In genomic region chr12:49050507-49051372, GRCh38 we compare ENCODE assay signal across 20 cellular contexts. TPM values are rescaled to one million over a fixed set of nuclear protein-coding genes. Genes with fewer than 3 reads are reported as not detected.
"Had no signal": no experiment of that assay in that cellular context is flagged by ENCODE, and none has a peak within 500 bp of the region (broad histone marks: within the 10 kb centered on the region; RNA-seq: fewer than 3 reads in every experiment).

No MANE protein-coding gene starts in this region.

- H3K36me3 ChIP-seq: neural progenitor cell had no signal

- H3K4me1 ChIP-seq: neural progenitor cell had no signal

- H3K4me3 Mint-ChIP-seq: activated CD4-positive, alpha-beta T cell treated with anti-CD3 and anti-CD28 coated beads for 36 hours; activated naive CD8-positive, alpha-beta T cell; activated T-helper 1 cell treated with anti-CD3 and anti-CD28 coated beads, Interleukin-12 subunit alpha, Interleukin-12 subunit beta, Interleukin-2, Interleukin-4 antibody, amounts not matched to agents 30 ng/mL and 10 ng/mL and 1 ng/mL, durations not matched to agents 14 hours and 24 hours and 36 hours; stimulated activated memory B cell treated with anti-CD40 and anti-IgM and Interleukin-4, amounts not matched to agents 10 μg/mL and 1 μg/mL and 100 μg/mL, for 72 hours; T-helper 2 cell treated with Interferon-gamma antibody and Interleukin-4, amounts not matched to agents 5 μg/mL and 100 μg/mL, for 36 hours; WTC11 had no signal

- H3K27ac Mint-ChIP-seq: activated CD4-positive, alpha-beta T cell treated with anti-CD3 and anti-CD28 coated beads for 36 hours; activated naive CD8-positive, alpha-beta T cell; activated T-helper 1 cell treated with anti-CD3 and anti-CD28 coated beads, Interleukin-12 subunit alpha, Interleukin-12 subunit beta, Interleukin-2, Interleukin-4 antibody, amounts not matched to agents 30 ng/mL and 10 ng/mL and 1 ng/mL, durations not matched to agents 14 hours and 24 hours and 36 hours; neural progenitor cell; stimulated activated memory B cell treated with anti-CD40 and anti-IgM and Interleukin-4, amounts not matched to agents 10 μg/mL and 1 μg/mL and 100 μg/mL, for 72 hours; T-helper 2 cell treated with Interferon-gamma antibody and Interleukin-4, amounts not matched to agents 5 μg/mL and 100 μg/mL, for 36 hours; WTC11 had no signal

- H3K27ac ChIP-seq: body of pancreas, gastrocnemius medialis, neural progenitor cell, psoas muscle, thoracic aorta, upper lobe of right lung had no signal

- H3K27me3 ChIP-seq: body of pancreas, gastrocnemius medialis, neural progenitor cell, upper lobe of right lung had no signal

- H3K27me3 Mint-ChIP-seq: activated CD4-positive, alpha-beta T cell treated with anti-CD3 and anti-CD28 coated beads for 36 hours; activated naive CD8-positive, alpha-beta T cell; stimulated activated memory B cell treated with anti-CD40 and anti-IgM and Interleukin-4, amounts not matched to agents 10 μg/mL and 1 μg/mL and 100 μg/mL, for 72 hours had no signal

- H3K9me3 ChIP-seq: body of pancreas, gastrocnemius medialis, psoas muscle, thoracic aorta, upper lobe of right lung had no signal

- ATAC-seq: activated CD4-positive, alpha-beta T cell treated with anti-CD3 and anti-CD28 coated beads for 36 hours; body of pancreas; gastrocnemius medialis; left lobe of liver; stimulated activated memory B cell treated with anti-CD40 and anti-IgM and Interleukin-4, amounts not matched to agents 10 μg/mL and 1 μg/mL and 100 μg/mL, for 72 hours; upper lobe of right lung; WTC11 had no signal

- H3K4me3 ChIP-seq: body of pancreas, gastrocnemius medialis, neural progenitor cell, psoas muscle, skin epidermis, thoracic aorta, upper lobe of right lung had no signal

- H3K9me3 Mint-ChIP-seq: activated T-helper 1 cell treated with anti-CD3 and anti-CD28 coated beads, Interleukin-12 subunit alpha, Interleukin-12 subunit beta, Interleukin-2, Interleukin-4 antibody, amounts not matched to agents 30 ng/mL and 10 ng/mL and 1 ng/mL, durations not matched to agents 14 hours and 24 hours and 36 hours; neural progenitor cell; stimulated activated memory B cell treated with anti-CD40 and anti-IgM and Interleukin-4, amounts not matched to agents 10 μg/mL and 1 μg/mL and 100 μg/mL, for 72 hours; T-helper 2 cell treated with Interferon-gamma antibody and Interleukin-4, amounts not matched to agents 5 μg/mL and 100 μg/mL, for 36 hours; WTC11 had no signal

- H3K4me2 ChIP-seq: neural progenitor cell had no signal

- DNase-seq: activated CD4-positive, alpha-beta T cell treated with anti-CD3 and anti-CD28 coated beads for 36 hours; activated CD4-positive, alpha-beta T cell treated with anti-CD3 and anti-CD28 coated beads, Interleukin-2, amount 50 U/mL, for 48 hours; activated gamma-delta T cell treated with Interleukin-2 at 50 U/mL for 16 hours; activated T-cell treated with anti-CD3 and anti-CD28 coated beads for 4 hours; gastrocnemius medialis; mammary epithelial cell; psoas muscle; right cardiac atrium; stimulated activated CD4-positive, alpha-beta T cell treated with anti-CD3 and anti-CD28 coated beads, Interleukin-4, amount 100 ng/mL, for 24 hours; upper lobe of right lung had no signal

- H2AFZ ChIP-seq: neural progenitor cell had no signal

RNA-seq across cellular contexts. Expression of gene RHEBL1, which starts 19.0 kb away (rescaled TPM):
- total RNA-seq: body of pancreas had no signal

RNA-seq across cellular contexts. Expression of gene DHH, which starts 43.9 kb away (rescaled TPM):
- total RNA-seq: activated CD4-positive, alpha-beta T cell treated with anti-CD3 and anti-CD28 coated beads for 36 hours; body of pancreas; left lobe of liver had no signal

RNA-seq across cellular contexts. Expression of gene DDN, which starts 51.6 kb away (rescaled TPM):
- total RNA-seq: left lobe of liver, upper lobe of right lung had no signal
